In the genomic region with DNA sequence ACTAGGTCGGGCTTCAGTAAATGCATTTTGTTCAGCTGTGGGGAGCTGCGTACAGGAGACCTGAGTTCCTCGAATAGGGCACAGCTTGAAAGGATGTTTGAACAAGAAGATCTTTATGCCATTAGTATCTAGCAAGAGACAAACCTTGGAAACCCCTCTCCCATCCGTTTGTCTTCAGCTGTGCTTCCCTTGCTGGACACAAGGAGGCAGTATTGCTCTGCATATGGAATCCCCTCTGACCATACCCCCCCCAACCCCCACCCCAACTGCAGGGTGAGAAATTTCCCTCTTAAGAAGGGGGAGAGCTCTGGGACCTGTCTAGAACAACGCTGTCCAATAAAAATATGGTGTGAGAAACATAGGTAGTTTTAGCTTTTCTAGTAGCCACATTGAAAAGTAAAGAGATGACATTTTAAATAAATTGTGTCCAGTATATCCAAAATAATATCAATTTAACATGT, we compare ENCODE assay signal across 8 cellular contexts. TPM values are rescaled to one million over a fixed set of nuclear protein-coding genes. Genes with fewer than 3 reads are reported as not detected.
DNase-seq lines count a peak whose midpoint lies in the region; ATAC-seq and TF ChIP-seq lines count a peak whose summit lies in the region.

No MANE protein-coding gene starts in this region.

- ATAC-seq in GM21367 (IDR thresholded peaks at IDR 0.05; ENCODE audit: unreplicated experiment), result no peak

- CTCF ChIA-PET in activated naive CD4-positive, alpha-beta T cell treated with anti-CD3 and anti-CD28 coated beads, Interleukin-2, amount 10 ng/mL, durations not matched to agents 7 days and 5 days (lab: Charles Lee), result interaction anchor here (0.5 to 4.0 kb wide), 22 partner anchors 8 to 771 kb away, joined by 3 to 27 read pairs (median 4); partner anchors contain the start of gene DHRS11

- TF ChIP-seq CTCF in LNCAP (IDR thresholded peaks at IDR 0.05) (peak; percentile 88), glutamatergic neuron (IDR thresholded peaks at IDR 0.05; ENCODE audit: partially characterized antibody, unreplicated experiment) (peak; percentile 93)

- in situ Hi-C loops in SK-MEL-5 (cut with HindIII; ENCODE audit: low pct_unique_long_range_greater_than_20kb, low sequenced_read_pairs), result no loop called here

- H3K4me3 Mint-ChIP-seq in activated naive CD4-positive, alpha-beta T cell treated with anti-CD3 and anti-CD28 coated beads, Interleukin-2, amount 10 ng/mL, durations not matched to agents 7 days and 5 days, result peak overlapping the region; percentile 86
- peak overlapping the region; percentile 84 for H3K4me3 Mint-ChIP-seq in glutamatergic neuron (ENCODE audit: unreplicated experiment)

- peak overlapping the region; percentile 81 for H3K27ac Mint-ChIP-seq in activated naive CD4-positive, alpha-beta T cell treated with anti-CD3 and anti-CD28 coated beads, Interleukin-2, amount 10 ng/mL, durations not matched to agents 7 days and 5 days
- H3K27ac Mint-ChIP-seq in glutamatergic neuron (ENCODE audit: unreplicated experiment), result no peak overlapping the region

- no peaks in the 10 kb centered on the region for H3K9me3 Mint-ChIP-seq in activated naive CD4-positive, alpha-beta T cell treated with anti-CD3 and anti-CD28 coated beads, Interleukin-2, amount 10 ng/mL, durations not matched to agents 7 days and 5 days
- no peaks in the 10 kb centered on the region for H3K9me3 Mint-ChIP-seq in glutamatergic neuron (ENCODE audit: unreplicated experiment)

- H3K36me3 Mint-ChIP-seq in activated naive CD4-positive, alpha-beta T cell treated with anti-CD3 and anti-CD28 coated beads, Interleukin-2, amount 10 ng/mL, durations not matched to agents 7 days and 5 days, result peaks cover 1% of the 10 kb centered on the region
- H3K36me3 Mint-ChIP-seq in glutamatergic neuron (ENCODE audit: unreplicated experiment), result no peaks in the 10 kb centered on the region

- DNase-seq in DMS53 treated with DMSO at 0.1 percent for 48 hours (lab: John Stamatoyannopoulos, UW; ENCODE audit: unreplicated experiment) (peak; percentile 48), SK-MEL-5 (ENCODE audit: low read depth, low spot score) (peak; percentile 88), glutamatergic neuron (peak; percentile 74), pons (ENCODE audit: low spot score) (peak; percentile 49), ureter (ENCODE audit: low spot score) (peak; percentile 61)
- DNase-seq in activated naive CD4-positive, alpha-beta T cell treated with anti-CD3 and anti-CD28 coated beads, Interleukin-2, amount 10 ng/mL, durations not matched to agents 7 days and 5 days, result peak; percentile 80

- no peaks in the 10 kb centered on the region for H3K27me3 Mint-ChIP-seq in activated naive CD4-positive, alpha-beta T cell treated with anti-CD3 and anti-CD28 coated beads, Interleukin-2, amount 10 ng/mL, durations not matched to agents 7 days and 5 days
- peaks cover 8% of the 10 kb centered on the region for H3K27me3 Mint-ChIP-seq in glutamatergic neuron (ENCODE audit: unreplicated experiment)

- H3K4me1 Mint-ChIP-seq in activated naive CD4-positive, alpha-beta T cell treated with anti-CD3 and anti-CD28 coated beads, Interleukin-2, amount 10 ng/mL, durations not matched to agents 7 days and 5 days, result peaks cover 41% of the 10 kb centered on the region
- H3K4me1 Mint-ChIP-seq in glutamatergic neuron (ENCODE audit: low read depth, unreplicated experiment), result peaks cover 16% of the 10 kb centered on the region

RNA-seq across cellular contexts. Expression of gene MRM1, which starts 1.6 kb away (rescaled TPM):
- 15.8 and 16.3 TPM in 2 replicates for total RNA-seq in SK-MEL-5 (2014; rRNA removed; shearing (Covaris generic))
- polyA plus RNA-seq in SK-MEL-5 (2015; cell fraction: cytosol; rRNA removed), result 28.9 and 29.4 TPM in 2 replicates
- polyA plus RNA-seq in SK-MEL-5 (2015; cell fraction: nucleus; rRNA removed), result 38.9 and 40.7 TPM in 2 replicates
- total RNA-seq in glutamatergic neuron (ENCODE audit: unreplicated experiment), result 2.3 TPM
- 13.7 TPM for total RNA-seq in ureter

RNA-seq across cellular contexts. Expression of gene DHRS11, which starts 11.3 kb away (rescaled TPM):
- 12.9 and 19.1 TPM in 2 replicates for total RNA-seq in SK-MEL-5 (2014; rRNA removed; shearing (Covaris generic))
- 23.6 and 28.0 TPM in 2 replicates for polyA plus RNA-seq in SK-MEL-5 (2015; cell fraction: cytosol; rRNA removed)
- polyA plus RNA-seq in SK-MEL-5 (2015; cell fraction: nucleus; rRNA removed), result 60.3 and 62.5 TPM in 2 replicates
- total RNA-seq in glutamatergic neuron (ENCODE audit: unreplicated experiment) (13.4 TPM), ureter (18.2 TPM)

RNA-seq across cellular contexts. Expression of gene GGNBP2, which starts 58.2 kb away (rescaled TPM):
- 42.8 and 46.9 TPM in 2 replicates for total RNA-seq in SK-MEL-5 (2014; rRNA removed; shearing (Covaris generic))
- polyA plus RNA-seq in SK-MEL-5 (2015; cell fraction: cytosol; rRNA removed), result 48.2 and 56.0 TPM in 2 replicates
- polyA plus RNA-seq in SK-MEL-5 (2015; cell fraction: nucleus; rRNA removed), result 118 and 139 TPM in 2 replicates
- total RNA-seq in glutamatergic neuron (ENCODE audit: unreplicated experiment) (105 TPM), ureter (109 TPM)
